Comparison of ENCODE assay signal across 1 cellular context in genomic region chr2:208820289-208820688, GRCh38.
TF ChIP-seq lines count a peak whose summit lies in the region.

No MANE protein-coding gene starts in this region.

TF ChIP-seq in GM12878, 131 proteins besides CTCF, POLR2A, EP300 and RAD21 (continued from another document):
- TF ChIP-seq USF1 (IDR thresholded peaks at IDR 0.05; ENCODE audit: borderline replicate concordance, extremely low read length, insufficient read depth, low read depth, low read length) (no peak), ATF7 (IDR thresholded peaks at IDR 0.05; ENCODE audit: low read depth) (no peak)
